ENCODE assay signal across 22 cellular contexts in genomic region chr11:132139181-132139580, GRCh38.
DNase-seq lines count a peak whose midpoint lies in the region; ATAC-seq and TF ChIP-seq lines count a peak whose summit lies in the region.
"Had no signal": no experiment of that assay in that cellular context is flagged by ENCODE, and none has a peak within 500 bp of the region (broad histone marks: within the 10 kb centered on the region; RNA-seq: fewer than 3 reads in every experiment).

No MANE protein-coding gene starts in this region.

- no peak overlapping the region for H3K4me2 ChIP-seq in GM23248 (ENCODE audit: unreplicated experiment)
- H3K4me2 ChIP-seq: A549; BLaER1 treated with 17β-estradiol and CSF1 and Interleukin-3, amounts not matched to agents 10 nM and 100 nM; GM23338 had no signal

- H3K9ac ChIP-seq in GM23248, result no peak overlapping the region
- H3K9ac ChIP-seq: BLaER1 treated with 17β-estradiol and CSF1 and Interleukin-3, amounts not matched to agents 10 nM and 100 nM had no signal

- TF ChIP-seq CTCF in epithelial cell of esophagus (IDR thresholded peaks at IDR 0.05; ENCODE audit: insufficient read depth, low read depth, low read length, missing control alignments) (no peak), lower lobe of right lung (IDR thresholded peaks at IDR 0.05) (no peak)

- H3K36me3 ChIP-seq in GM23248 (ENCODE audit: low read depth) (no peaks in the 10 kb centered on the region), lower lobe of right lung (no peaks in the 10 kb centered on the region)
- H3K36me3 ChIP-seq: BE2C; BLaER1 treated with 17β-estradiol and CSF1 and Interleukin-3, amounts not matched to agents 10 nM and 100 nM had no signal

- H3K4me1 ChIP-seq in GM23248 (ENCODE audit: insufficient read depth) (0 out of 2 replicates have a peak, but pooled peaks cover 4% of the 10 kb centered on the region), lower lobe of right lung (no peaks in the 10 kb centered on the region)
- H3K4me1 ChIP-seq: A549; BE2C; BLaER1 treated with 17β-estradiol and CSF1 and Interleukin-3, amounts not matched to agents 10 nM and 100 nM had no signal

- no peak for ATAC-seq in lower lobe of right lung
- no peak for ATAC-seq in GM21619 (IDR thresholded peaks at IDR 0.05; ENCODE audit: unreplicated experiment)
- ATAC-seq in SK-N-SH treated with all-trans-retinoic acid at 6 μM for 48 hours, result no peak
- ATAC-seq: A549, GM23338, HCT116 had no signal

- H3K27me3 ChIP-seq in GM23248 (replicated peaks; ENCODE audit: insufficient read depth), result no peaks in the 10 kb centered on the region
- no peaks in the 10 kb centered on the region for H3K27me3 ChIP-seq in lower lobe of right lung (ENCODE audit: low read depth)
- H3K27me3 ChIP-seq: BE2C; BLaER1 treated with 17β-estradiol and CSF1 and Interleukin-3, amounts not matched to agents 10 nM and 100 nM had no signal

- 70 to 74% methylated on average over 2 of the region's 2 CpGs for WGBS in GM23248 (ENCODE audit: low coverage in 1 of 2, low lambda C conversion rate in 2 of 2, missing lambda C conversion rate in 2 of 2), 2 experiments

- in situ Hi-C loops in GM23248 (cut with MboI), result no loop called here

- intact Hi-C loops in lower lobe of right lung (cut with DNase I), result no loop called here

- H3K4me3 ChIP-seq in GM23248 (no peak overlapping the region), epithelial cell of esophagus (ENCODE audit: low read length) (no peak overlapping the region), lower lobe of right lung (no peak overlapping the region)
- H3K4me3 ChIP-seq: A549; BLaER1 treated with 17β-estradiol and CSF1 and Interleukin-3, amounts not matched to agents 10 nM and 100 nM; GM23338 had no signal

- no peaks in the 10 kb centered on the region for H3K9me2 ChIP-seq in GM23248 (ENCODE audit: insufficient read depth)

- no peaks in the 10 kb centered on the region for H4K20me1 ChIP-seq in GM23248 (ENCODE audit: insufficient read depth)
- H4K20me1 ChIP-seq: BLaER1 treated with 17β-estradiol and CSF1 and Interleukin-3, amounts not matched to agents 10 nM and 100 nM had no signal

- H3K27ac ChIP-seq in GM23248, result no peak overlapping the region
- H3K27ac ChIP-seq in lower lobe of right lung, result no peak overlapping the region
- H3K27ac ChIP-seq: A549; BLaER1 treated with 17β-estradiol and CSF1 and Interleukin-3, amounts not matched to agents 10 nM and 100 nM had no signal

- DNase-seq in GM23248, result peak; percentile 10
- DNase-seq in NCI-H1105 treated with DMSO at 0.1 percent for 48 hours (lab: John Stamatoyannopoulos, UW), result peak; percentile 43
- peak; percentile 77 for DNase-seq in NCI-H748 (lab: John Stamatoyannopoulos, UW; ENCODE audit: unreplicated experiment)
- DNase-seq in epithelial cell of esophagus (ENCODE audit: low read depth), result peak; percentile 65
- DNase-seq in lower lobe of right lung, result no peak
- DNase-seq: 8988T; ACHN; AML-193; BE2C; Calu3; CD4-positive, alpha-beta memory T cell; COR-L47; DMS53; DMS79 treated with DMSO at 0.1 percent for 48 hours; GF-D8; H9 had no signal

- H2AFZ ChIP-seq in GM23248, result no peak overlapping the region
- H2AFZ ChIP-seq: GM23338 had no signal

- H3K9me3 ChIP-seq in GM23248 (ENCODE audit: low read depth) (no peaks in the 10 kb centered on the region), lower lobe of right lung (no peaks in the 10 kb centered on the region)
- H3K9me3 ChIP-seq: A549; BE2C; BLaER1 treated with 17β-estradiol and CSF1 and Interleukin-3, amounts not matched to agents 10 nM and 100 nM had no signal

- H3F3A ChIP-seq in GM23248 (ENCODE audit: insufficient read depth), result no peaks in the 10 kb centered on the region

- H3K79me2 ChIP-seq in GM23248 (ENCODE audit: insufficient read depth), result no peaks in the 10 kb centered on the region

TF ChIP-seq in SK-N-SH treated with all-trans-retinoic acid at 6 μM for 48 hours, 23 proteins besides CTCF, POLR2A, EP300 and RAD21:
- TF ChIP-seq ZC3H10 (CRISPR knock-in tag; IDR thresholded peaks at IDR 0.05) (no peak), CREB5 (CRISPR knock-in tag; IDR thresholded peaks at IDR 0.05; ENCODE audit: low read depth) (no peak), ZNF70 (CRISPR knock-in tag; IDR thresholded peaks at IDR 0.05) (no peak), RARB (CRISPR knock-in tag; IDR thresholded peaks at IDR 0.05) (no peak), GLIS3 (CRISPR knock-in tag; IDR thresholded peaks at IDR 0.05) (no peak), ZFP3 (CRISPR knock-in tag; IDR thresholded peaks at IDR 0.05) (no peak), SNAI2 (CRISPR knock-in tag; IDR thresholded peaks at IDR 0.05) (no peak), ESRRG (CRISPR knock-in tag; IDR thresholded peaks at IDR 0.05) (no peak)
